In genomic region chr18:48699761-48700160, GRCh38 we compare ENCODE assay signal across 28 cellular contexts.
"Had no signal": no experiment of that assay in that cellular context is flagged by ENCODE, and none has a peak within 500 bp of the region (broad histone marks: within the 10 kb centered on the region; RNA-seq: fewer than 3 reads in every experiment).

No MANE protein-coding gene starts in this region.

- H3K27me3 ChIP-seq: neutrophil, ovary, suprapubic skin, tibial artery, upper lobe of right lung had no signal

- DNase-seq: hippocampal formation; kidney glomerular epithelial cell; left cardiac atrium; lower lobe of right lung; mammary epithelial cell; mesenchymal stem cell; occipital lobe; ovary; right cardiac atrium; stimulated activated CD4-positive, alpha-beta T cell treated with anti-CD3 and anti-CD28 coated beads, Interleukin-12 subunit alpha, Interleukin-12 subunit beta, amount 100 ng/mL, for 4 hours; stimulated activated CD4-positive, alpha-beta T cell treated with anti-CD3 and anti-CD28 coated beads, Interleukin-15, amount 100 ng/mL, for 24 hours; stimulated activated CD4-positive, alpha-beta T cell treated with anti-CD3 and anti-CD28 coated beads, Interleukin-2, amount 100 ng/mL, for 24 hours; stimulated activated CD4-positive, alpha-beta T cell treated with anti-CD3 and anti-CD28 coated beads, Interleukin-4, amount 100 ng/mL, for 1 hour; stimulated activated naive CD4-positive, alpha-beta T cell; tibial artery; trophoblast cell; upper lobe of right lung had no signal

- H3K4me3 Mint-ChIP-seq: naive thymus-derived CD8-positive, alpha-beta T cell; nephron; neural crest cell; stimulated activated naive CD8-positive, alpha-beta T cell treated with anti-CD3 and anti-CD28 coated beads, Interleukin-15, Interleukin-2, amounts not matched to agents 100 ng/mL and 50 ng/mL, for 24 hours had no signal

- H3K4me3 ChIP-seq: lower lobe of right lung, ovary, skin epidermis, suprapubic skin, thoracic aorta, tibial artery, upper lobe of right lung had no signal

- H3K9me3 ChIP-seq: lower lobe of right lung, neutrophil, ovary, suprapubic skin, thoracic aorta, tibial artery, upper lobe of right lung had no signal

- H3K27me3 Mint-ChIP-seq: naive thymus-derived CD8-positive, alpha-beta T cell; progenitor cell of endocrine pancreas; stimulated activated naive CD8-positive, alpha-beta T cell treated with anti-CD3 and anti-CD28 coated beads, Interleukin-15, Interleukin-2, amounts not matched to agents 100 ng/mL and 50 ng/mL, for 24 hours had no signal

- H3K36me3 ChIP-seq: lower lobe of right lung, neutrophil, ovary, suprapubic skin, thoracic aorta, upper lobe of right lung had no signal

- H3K4me1 ChIP-seq: suprapubic skin, upper lobe of right lung had no signal

- H3K27ac ChIP-seq: lower lobe of right lung, neutrophil, ovary, skin epidermis, suprapubic skin, thoracic aorta, tibial artery, upper lobe of right lung had no signal

- ATAC-seq: left lobe of liver; lower lobe of right lung; naive thymus-derived CD8-positive, alpha-beta T cell; right cardiac atrium; sciatic nerve; upper lobe of right lung had no signal

- H3K36me3 Mint-ChIP-seq: naive thymus-derived CD8-positive, alpha-beta T cell had no signal

- H3K9me3 Mint-ChIP-seq: naive thymus-derived CD8-positive, alpha-beta T cell; nephron; neural crest cell; stimulated activated naive CD8-positive, alpha-beta T cell treated with anti-CD3 and anti-CD28 coated beads, Interleukin-15, Interleukin-2, amounts not matched to agents 100 ng/mL and 50 ng/mL, for 24 hours had no signal

- H3K4me1 Mint-ChIP-seq: nephron had no signal

- H3K27ac Mint-ChIP-seq: progenitor cell of endocrine pancreas; stimulated activated naive CD8-positive, alpha-beta T cell treated with anti-CD3 and anti-CD28 coated beads, Interleukin-15, Interleukin-2, amounts not matched to agents 100 ng/mL and 50 ng/mL, for 24 hours had no signal
